35 cellular contexts compared by ENCODE assay signal in genomic region chr22:27315833-27316232, GRCh38.
"Had no signal": no experiment of that assay in that cellular context is flagged by ENCODE, and none has a peak within 500 bp of the region (broad histone marks: within the 10 kb centered on the region; RNA-seq: fewer than 3 reads in every experiment).

No MANE protein-coding gene starts in this region.

- DNase-seq: activated B cell treated with CpG ODN at 0.5 μM for 24 hours; activated CD4-positive, alpha-beta memory T cell treated with anti-CD3 and anti-CD28 coated beads for 36 hours; activated CD4-positive, alpha-beta T cell treated with anti-CD3 and anti-CD28 coated beads for 48 hours; activated CD4-positive, alpha-beta T cell treated with anti-CD3 and anti-CD28 coated beads, Interleukin-2, amount 50 U/mL, for 1 hour; activated CD8-positive, alpha-beta memory T cell treated with anti-CD3 and anti-CD28 coated beads, Interleukin-2, amount 10 ng/mL, durations not matched to agents 7 days and 5 days; activated CD8-positive, alpha-beta memory T cell treated with anti-CD3 and anti-CD28 coated beads, Interleukin-2, amount 50 U/mL, for 4 hours; activated CD8-positive, alpha-beta T cell treated with anti-CD3 and anti-CD28 coated beads, Interleukin-2, amount 10 ng/mL, durations not matched to agents 7 days and 5 days; activated effector memory CD4-positive, alpha-beta T cell treated with anti-CD3 and anti-CD28 coated beads, Interleukin-2, amount 50 U/mL, for 16 hours; activated naive CD4-positive, alpha-beta T cell treated with anti-CD3 and anti-CD28 coated beads for 36 hours; activated naive CD8-positive, alpha-beta T cell treated with anti-CD3 and anti-CD28 coated beads for 36 hours; activated naive CD8-positive, alpha-beta T cell treated with anti-CD3 and anti-CD28 coated beads, Interleukin-2, amount 50 U/mL, for 24 hours; activated T-cell treated with anti-CD3 and anti-CD28 coated beads, Interleukin-2, amount 50 U/mL, for 1 hour; activated T-cell treated with anti-CD3 and anti-CD28 coated beads, Interleukin-2, amount 50 U/mL, for 48 hours; adrenal gland; amygdala; body of pancreas; effector memory CD4-positive, alpha-beta T cell; endodermal cell; foreskin fibroblast; T-helper 1 cell; T-helper 17 cell; T1000; WERI-Rb-1 had no signal

- H3K4me3 ChIP-seq: adrenal gland, body of pancreas, breast epithelium, cardiac muscle cell, coronary artery, dorsolateral prefrontal cortex had no signal

- H3K4me1 Mint-ChIP-seq: activated B cell treated with CpG ODN at 0.5 μM for 24 hours; activated CD8-positive, alpha-beta memory T cell treated with anti-CD3 and anti-CD28 coated beads, Interleukin-2, amount 10 ng/mL, durations not matched to agents 7 days and 5 days; activated naive CD4-positive, alpha-beta T cell treated with anti-CD3 and anti-CD28 coated beads, Interleukin-2, amount 50 U/mL, for 24 hours; activated naive CD8-positive, alpha-beta T cell treated with anti-CD3 and anti-CD28 coated beads for 36 hours; activated naive CD8-positive, alpha-beta T cell treated with anti-CD3 and anti-CD28 coated beads, Interleukin-2, amount 50 U/mL, for 24 hours; central memory CD8-positive, alpha-beta T cell; T-helper 17 cell had no signal

- H3K36me3 ChIP-seq: adrenal gland, breast epithelium, cardiac muscle cell, WERI-Rb-1 had no signal

- H3K27me3 ChIP-seq: adrenal gland, body of pancreas, breast epithelium, cardiac muscle cell had no signal

- H3K27ac Mint-ChIP-seq: activated B cell treated with CpG ODN at 0.5 μM for 24 hours; activated CD4-positive, alpha-beta memory T cell treated with anti-CD3 and anti-CD28 coated beads for 36 hours; activated CD8-positive, alpha-beta memory T cell treated with anti-CD3 and anti-CD28 coated beads, Interleukin-2, amount 10 ng/mL, durations not matched to agents 7 days and 5 days; activated CD8-positive, alpha-beta T cell treated with anti-CD3 and anti-CD28 coated beads, Interleukin-2, amount 10 ng/mL, durations not matched to agents 7 days and 5 days; activated naive CD4-positive, alpha-beta T cell treated with anti-CD3 and anti-CD28 coated beads for 36 hours; activated naive CD4-positive, alpha-beta T cell treated with anti-CD3 and anti-CD28 coated beads, Interleukin-2, amount 50 U/mL, for 24 hours; activated naive CD8-positive, alpha-beta T cell treated with anti-CD3 and anti-CD28 coated beads for 36 hours; activated naive CD8-positive, alpha-beta T cell treated with anti-CD3 and anti-CD28 coated beads, Interleukin-2, amount 50 U/mL, for 24 hours; activated T-helper 1 cell treated with anti-CD3 and anti-CD28 coated beads, Interleukin-12 subunit alpha, Interleukin-12 subunit beta, Interleukin-2, Interleukin-4 antibody, amounts not matched to agents 30 ng/mL and 10 ng/mL and 1 ng/mL, durations not matched to agents 14 hours and 24 hours and 36 hours; activated T-helper 2 cell treated with anti-CD3 and anti-CD28 coated beads, Interferon-gamma antibody, Interleukin-2, Interleukin-4, amounts not matched to agents 10 μg/mL and 5 μg/mL and 100 μg/mL, durations not matched to agents 14 hours and 24 hours and 36 hours; dendritic cell treated with granulocyte-macrophage colony-stimulating factor and Interleukin-4, amounts not matched to agents 40 ng/mL and 50 ng/mL, for 4 days; endodermal cell; T-helper 17 cell; T-helper 2 cell treated with Interferon-gamma antibody and Interleukin-4, amounts not matched to agents 5 μg/mL and 100 μg/mL, for 36 hours had no signal

- H3K9me3 Mint-ChIP-seq: activated naive CD4-positive, alpha-beta T cell treated with anti-CD3 and anti-CD28 coated beads, Interleukin-2, amount 50 U/mL, for 24 hours; activated T-helper 1 cell treated with anti-CD3 and anti-CD28 coated beads, Interleukin-12 subunit alpha, Interleukin-12 subunit beta, Interleukin-2, Interleukin-4 antibody, amounts not matched to agents 30 ng/mL and 10 ng/mL and 1 ng/mL, durations not matched to agents 14 hours and 24 hours and 36 hours; activated T-helper 2 cell treated with anti-CD3 and anti-CD28 coated beads, Interferon-gamma antibody, Interleukin-2, Interleukin-4, amounts not matched to agents 10 μg/mL and 5 μg/mL and 100 μg/mL, durations not matched to agents 14 hours and 24 hours and 36 hours; central memory CD8-positive, alpha-beta T cell; dendritic cell treated with granulocyte-macrophage colony-stimulating factor and Interleukin-4, amounts not matched to agents 40 ng/mL and 50 ng/mL, for 4 days; T-helper 2 cell treated with Interferon-gamma antibody and Interleukin-4, amounts not matched to agents 5 μg/mL and 100 μg/mL, for 36 hours had no signal

- H3K4me1 ChIP-seq: breast epithelium had no signal

- H3K36me3 Mint-ChIP-seq: activated CD4-positive, alpha-beta memory T cell treated with anti-CD3 and anti-CD28 coated beads for 36 hours; activated CD8-positive, alpha-beta memory T cell treated with anti-CD3 and anti-CD28 coated beads, Interleukin-2, amount 10 ng/mL, durations not matched to agents 7 days and 5 days; activated naive CD4-positive, alpha-beta T cell treated with anti-CD3 and anti-CD28 coated beads, Interleukin-2, amount 50 U/mL, for 24 hours; activated naive CD8-positive, alpha-beta T cell treated with anti-CD3 and anti-CD28 coated beads for 36 hours had no signal

- ATAC-seq: activated CD4-positive, CD25-positive, alpha-beta regulatory T cell treated with anti-CD3 and anti-CD28 coated beads, Interleukin-2, amount 50 U/mL, for 24 hours; activated CD8-positive, alpha-beta memory T cell treated with anti-CD3 and anti-CD28 coated beads, Interleukin-2, amount 10 ng/mL, durations not matched to agents 7 days and 5 days; activated CD8-positive, alpha-beta T cell treated with anti-CD3 and anti-CD28 coated beads, Interleukin-2, amount 10 ng/mL, durations not matched to agents 7 days and 5 days; activated naive CD8-positive, alpha-beta T cell treated with anti-CD3 and anti-CD28 coated beads, Interleukin-2, amount 50 U/mL, for 24 hours; body of pancreas; esophagus mucosa; T-helper 17 cell had no signal

- H3K9me3 ChIP-seq: adrenal gland, body of pancreas, breast epithelium had no signal

- H3K27me3 Mint-ChIP-seq: dendritic cell treated with granulocyte-macrophage colony-stimulating factor and Interleukin-4, amounts not matched to agents 40 ng/mL and 50 ng/mL, for 4 days had no signal

- H3K4me3 Mint-ChIP-seq: activated B cell treated with CpG ODN at 0.5 μM for 24 hours; activated CD4-positive, alpha-beta memory T cell treated with anti-CD3 and anti-CD28 coated beads for 36 hours; activated CD8-positive, alpha-beta memory T cell treated with anti-CD3 and anti-CD28 coated beads, Interleukin-2, amount 10 ng/mL, durations not matched to agents 7 days and 5 days; activated CD8-positive, alpha-beta T cell treated with anti-CD3 and anti-CD28 coated beads, Interleukin-2, amount 10 ng/mL, durations not matched to agents 7 days and 5 days; activated naive CD4-positive, alpha-beta T cell treated with anti-CD3 and anti-CD28 coated beads for 36 hours; activated naive CD4-positive, alpha-beta T cell treated with anti-CD3 and anti-CD28 coated beads, Interleukin-2, amount 50 U/mL, for 24 hours; activated naive CD8-positive, alpha-beta T cell treated with anti-CD3 and anti-CD28 coated beads for 36 hours; activated naive CD8-positive, alpha-beta T cell treated with anti-CD3 and anti-CD28 coated beads, Interleukin-2, amount 50 U/mL, for 24 hours; activated T-helper 1 cell treated with anti-CD3 and anti-CD28 coated beads, Interleukin-12 subunit alpha, Interleukin-12 subunit beta, Interleukin-2, Interleukin-4 antibody, amounts not matched to agents 30 ng/mL and 10 ng/mL and 1 ng/mL, durations not matched to agents 14 hours and 24 hours and 36 hours; central memory CD8-positive, alpha-beta T cell; dendritic cell treated with granulocyte-macrophage colony-stimulating factor and Interleukin-4, amounts not matched to agents 40 ng/mL and 50 ng/mL, for 4 days; endodermal cell; T-helper 17 cell; T-helper 2 cell treated with Interferon-gamma antibody and Interleukin-4, amounts not matched to agents 5 μg/mL and 100 μg/mL, for 36 hours had no signal

- H3K27ac ChIP-seq: adrenal gland, body of pancreas, breast epithelium, cardiac muscle cell, coronary artery, dorsolateral prefrontal cortex, WERI-Rb-1 had no signal
